Comparison of ENCODE assay signal across 1 cellular context in the genomic region with DNA sequence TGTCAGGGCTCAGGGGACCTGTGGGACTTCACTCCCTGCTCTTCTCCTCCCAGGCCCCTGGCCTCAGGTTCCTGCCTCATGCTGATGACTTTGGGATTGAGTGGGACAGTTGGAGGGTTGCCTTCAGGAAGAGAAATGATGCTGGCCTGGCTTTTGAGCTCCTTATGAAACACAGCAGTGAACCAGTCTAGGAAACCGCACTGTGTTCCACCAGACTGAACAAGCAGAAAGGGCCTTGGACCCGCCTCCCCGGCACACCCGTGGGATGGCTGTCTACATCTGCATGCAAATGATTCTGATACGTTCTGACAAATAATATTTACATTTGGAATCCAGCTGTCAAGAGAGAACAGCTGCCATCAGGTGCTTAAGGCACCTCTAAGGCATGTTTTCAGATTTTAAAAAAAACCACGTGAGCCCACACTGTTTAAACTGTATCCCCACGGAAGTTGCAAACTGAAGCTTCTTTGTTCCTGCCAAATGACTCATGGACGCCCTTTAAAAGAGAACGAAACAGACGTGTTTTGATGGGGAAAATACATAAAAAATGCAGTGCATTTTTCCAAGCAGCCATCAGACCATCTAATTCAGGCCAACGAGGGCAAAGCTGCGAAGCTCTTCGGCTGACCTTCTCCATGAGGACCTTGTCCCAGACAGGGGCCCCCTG.
TF ChIP-seq lines count a peak whose summit lies in the region.

No MANE protein-coding gene starts in this region.

TF ChIP-seq in SK-N-SH treated with all-trans-retinoic acid at 6 μM for 48 hours, 23 proteins besides CTCF, POLR2A, EP300 and RAD21 (continued from another document):
- TF ChIP-seq, protein P1, sequence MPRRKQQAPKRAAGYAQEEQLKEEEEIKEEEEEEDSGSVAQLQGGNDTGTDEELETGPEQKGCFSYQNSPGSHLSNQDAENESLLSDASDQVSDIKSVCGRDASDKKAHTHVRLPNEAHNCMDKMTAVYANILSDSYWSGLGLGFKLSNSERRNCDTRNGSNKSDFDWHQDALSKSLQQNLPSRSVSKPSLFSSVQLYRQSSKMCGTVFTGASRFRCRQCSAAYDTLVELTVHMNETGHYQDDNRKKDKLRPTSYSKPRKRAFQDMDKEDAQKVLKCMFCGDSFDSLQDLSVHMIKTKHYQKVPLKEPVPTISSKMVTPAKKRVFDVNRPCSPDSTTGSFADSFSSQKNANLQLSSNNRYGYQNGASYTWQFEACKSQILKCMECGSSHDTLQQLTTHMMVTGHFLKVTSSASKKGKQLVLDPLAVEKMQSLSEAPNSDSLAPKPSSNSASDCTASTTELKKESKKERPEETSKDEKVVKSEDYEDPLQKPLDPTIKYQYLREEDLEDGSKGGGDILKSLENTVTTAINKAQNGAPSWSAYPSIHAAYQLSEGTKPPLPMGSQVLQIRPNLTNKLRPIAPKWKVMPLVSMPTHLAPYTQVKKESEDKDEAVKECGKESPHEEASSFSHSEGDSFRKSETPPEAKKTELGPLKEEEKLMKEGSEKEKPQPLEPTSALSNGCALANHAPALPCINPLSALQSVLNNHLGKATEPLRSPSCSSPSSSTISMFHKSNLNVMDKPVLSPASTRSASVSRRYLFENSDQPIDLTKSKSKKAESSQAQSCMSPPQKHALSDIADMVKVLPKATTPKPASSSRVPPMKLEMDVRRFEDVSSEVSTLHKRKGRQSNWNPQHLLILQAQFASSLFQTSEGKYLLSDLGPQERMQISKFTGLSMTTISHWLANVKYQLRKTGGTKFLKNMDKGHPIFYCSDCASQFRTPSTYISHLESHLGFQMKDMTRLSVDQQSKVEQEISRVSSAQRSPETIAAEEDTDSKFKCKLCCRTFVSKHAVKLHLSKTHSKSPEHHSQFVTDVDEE (CRISPR knock-in tag; IDR thresholded peaks at IDR 0.05) = no peak
- TF ChIP-seq CSDC2 (CRISPR knock-in tag; IDR thresholded peaks at IDR 0.05) = no peak
- no peak for TF ChIP-seq PPARA (CRISPR knock-in tag; IDR thresholded peaks at IDR 0.05; ENCODE audit: borderline replicate concordance)
- no peak for TF ChIP-seq ZNF565 (CRISPR knock-in tag; conservative IDR thresholded peaks at IDR 0.05; ENCODE audit: low read depth)
- TF ChIP-seq ZNF8 (CRISPR knock-in tag; IDR thresholded peaks at IDR 0.05) = no peak
- TF ChIP-seq BACH2 (CRISPR knock-in tag; IDR thresholded peaks at IDR 0.05; ENCODE audit: borderline replicate concordance) = no peak
- TF ChIP-seq, protein P2, sequence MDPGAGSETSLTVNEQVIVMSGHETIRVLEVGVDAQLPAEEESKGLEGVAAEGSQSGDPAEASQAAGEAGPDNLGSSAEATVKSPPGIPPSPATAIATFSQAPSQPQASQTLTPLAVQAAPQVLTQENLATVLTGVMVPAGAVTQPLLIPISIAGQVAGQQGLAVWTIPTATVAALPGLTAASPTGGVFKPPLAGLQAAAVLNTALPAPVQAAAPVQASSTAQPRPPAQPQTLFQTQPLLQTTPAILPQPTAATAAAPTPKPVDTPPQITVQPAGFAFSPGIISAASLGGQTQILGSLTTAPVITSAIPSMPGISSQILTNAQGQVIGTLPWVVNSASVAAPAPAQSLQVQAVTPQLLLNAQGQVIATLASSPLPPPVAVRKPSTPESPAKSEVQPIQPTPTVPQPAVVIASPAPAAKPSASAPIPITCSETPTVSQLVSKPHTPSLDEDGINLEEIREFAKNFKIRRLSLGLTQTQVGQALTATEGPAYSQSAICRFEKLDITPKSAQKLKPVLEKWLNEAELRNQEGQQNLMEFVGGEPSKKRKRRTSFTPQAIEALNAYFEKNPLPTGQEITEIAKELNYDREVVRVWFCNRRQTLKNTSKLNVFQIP (CRISPR knock-in tag; IDR thresholded peaks at IDR 0.05; ENCODE audit: borderline replicate concordance, low read depth) = no peak
- no peak for TF ChIP-seq ARNTL (CRISPR knock-in tag; IDR thresholded peaks at IDR 0.05; ENCODE audit: borderline replicate concordance, low read depth)
- no peak for TF ChIP-seq TCF4 (CRISPR knock-in tag; IDR thresholded peaks at IDR 0.05; ENCODE audit: borderline replicate concordance)
- TF ChIP-seq ZNF70 (CRISPR knock-in tag; IDR thresholded peaks at IDR 0.05) = no peak
- TF ChIP-seq ZFP3 (CRISPR knock-in tag; IDR thresholded peaks at IDR 0.05) = no peak
